In genomic region chr13:113902956-113903355, GRCh38 we compare ENCODE assay signal across 1 cellular context.
TF ChIP-seq lines count a peak whose summit lies in the region.

No MANE protein-coding gene starts in this region.

TF ChIP-seq in SK-N-SH, 30 proteins besides CTCF, POLR2A, EP300 and RAD21 (continued from another document):
- TF ChIP-seq, protein P1, sequence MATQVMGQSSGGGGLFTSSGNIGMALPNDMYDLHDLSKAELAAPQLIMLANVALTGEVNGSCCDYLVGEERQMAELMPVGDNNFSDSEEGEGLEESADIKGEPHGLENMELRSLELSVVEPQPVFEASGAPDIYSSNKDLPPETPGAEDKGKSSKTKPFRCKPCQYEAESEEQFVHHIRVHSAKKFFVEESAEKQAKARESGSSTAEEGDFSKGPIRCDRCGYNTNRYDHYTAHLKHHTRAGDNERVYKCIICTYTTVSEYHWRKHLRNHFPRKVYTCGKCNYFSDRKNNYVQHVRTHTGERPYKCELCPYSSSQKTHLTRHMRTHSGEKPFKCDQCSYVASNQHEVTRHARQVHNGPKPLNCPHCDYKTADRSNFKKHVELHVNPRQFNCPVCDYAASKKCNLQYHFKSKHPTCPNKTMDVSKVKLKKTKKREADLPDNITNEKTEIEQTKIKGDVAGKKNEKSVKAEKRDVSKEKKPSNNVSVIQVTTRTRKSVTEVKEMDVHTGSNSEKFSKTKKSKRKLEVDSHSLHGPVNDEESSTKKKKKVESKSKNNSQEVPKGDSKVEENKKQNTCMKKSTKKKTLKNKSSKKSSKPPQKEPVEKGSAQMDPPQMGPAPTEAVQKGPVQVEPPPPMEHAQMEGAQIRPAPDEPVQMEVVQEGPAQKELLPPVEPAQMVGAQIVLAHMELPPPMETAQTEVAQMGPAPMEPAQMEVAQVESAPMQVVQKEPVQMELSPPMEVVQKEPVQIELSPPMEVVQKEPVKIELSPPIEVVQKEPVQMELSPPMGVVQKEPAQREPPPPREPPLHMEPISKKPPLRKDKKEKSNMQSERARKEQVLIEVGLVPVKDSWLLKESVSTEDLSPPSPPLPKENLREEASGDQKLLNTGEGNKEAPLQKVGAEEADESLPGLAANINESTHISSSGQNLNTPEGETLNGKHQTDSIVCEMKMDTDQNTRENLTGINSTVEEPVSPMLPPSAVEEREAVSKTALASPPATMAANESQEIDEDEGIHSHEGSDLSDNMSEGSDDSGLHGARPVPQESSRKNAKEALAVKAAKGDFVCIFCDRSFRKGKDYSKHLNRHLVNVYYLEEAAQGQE (IDR thresholded peaks at IDR 0.05; ENCODE audit: low read depth, low read length), result no peak
- no peak for TF ChIP-seq TAF1 (IDR thresholded peaks at IDR 0.05; ENCODE audit: borderline replicate concordance, low read depth, low read length)
- no peak for TF ChIP-seq TEAD4 (IDR thresholded peaks at IDR 0.05; ENCODE audit: borderline replicate concordance, insufficient read depth)
- TF ChIP-seq POLR2AphosphoS5 (IDR thresholded peaks at IDR 0.05; ENCODE audit: low read depth, low read length), result no peak
- no peak for TF ChIP-seq EZH2phosphoT487 (IDR thresholded peaks at IDR 0.05; ENCODE audit: borderline replicate concordance, low read depth)
- TF ChIP-seq MEF2A (IDR thresholded peaks at IDR 0.05; ENCODE audit: borderline replicate concordance, low read depth), result no peak
- no peak for TF ChIP-seq JUND (IDR thresholded peaks at IDR 0.05)
- no peak for TF ChIP-seq CHD2 (IDR thresholded peaks at IDR 0.05; ENCODE audit: low read length, partially characterized antibody)
- TF ChIP-seq MAX (IDR thresholded peaks at IDR 0.05; ENCODE audit: low read depth), result no peak
- TF ChIP-seq, protein P2, sequence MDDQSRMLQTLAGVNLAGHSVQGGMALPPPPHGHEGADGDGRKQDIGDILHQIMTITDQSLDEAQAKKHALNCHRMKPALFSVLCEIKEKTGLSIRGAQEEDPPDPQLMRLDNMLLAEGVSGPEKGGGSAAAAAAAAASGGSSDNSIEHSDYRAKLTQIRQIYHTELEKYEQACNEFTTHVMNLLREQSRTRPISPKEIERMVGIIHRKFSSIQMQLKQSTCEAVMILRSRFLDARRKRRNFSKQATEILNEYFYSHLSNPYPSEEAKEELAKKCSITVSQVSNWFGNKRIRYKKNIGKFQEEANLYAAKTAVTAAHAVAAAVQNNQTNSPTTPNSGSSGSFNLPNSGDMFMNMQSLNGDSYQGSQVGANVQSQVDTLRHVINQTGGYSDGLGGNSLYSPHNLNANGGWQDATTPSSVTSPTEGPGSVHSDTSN (IDR thresholded peaks at IDR 0.05), result no peak
- no peak for TF ChIP-seq TCF12 (IDR thresholded peaks at IDR 0.05)
